ENCODE assay signal across 8 cellular contexts in genomic region chr22:40044870-40045834, GRCh38. TPM values are rescaled to one million over a fixed set of nuclear protein-coding genes. Genes with fewer than 3 reads are reported as not detected.
DNase-seq lines count a peak whose midpoint lies in the region; ATAC-seq and TF ChIP-seq lines count a peak whose summit lies in the region.

No MANE protein-coding gene starts in this region.

- no peaks in the 10 kb centered on the region for H3K9me3 ChIP-seq in Panc1 (ENCODE audit: control insufficient read depth, insufficient read depth, low read depth, low read length)
- no peaks in the 10 kb centered on the region for H3K9me3 ChIP-seq in thymus (ENCODE audit: control insufficient read depth)

- BruUV-seq in Panc1 (replicated peaks; lab: Mats Ljungman, UMichigan), result no TSS peak

- H3K36me3 ChIP-seq in Panc1 (ENCODE audit: control insufficient read depth, insufficient read depth, low read length) (no peaks in the 10 kb centered on the region), thymus (ENCODE audit: control insufficient read depth, insufficient read depth) (no peaks in the 10 kb centered on the region)

- H3K27me3 Mint-ChIP-seq in glutamatergic neuron (ENCODE audit: unreplicated experiment), result peaks cover 4% of the 10 kb centered on the region
- peaks cover 2% of the 10 kb centered on the region for H3K27me3 Mint-ChIP-seq in osteocyte (ENCODE audit: unreplicated experiment)

- H3K4me3 ChIP-seq in Panc1 (ENCODE audit: low read depth in 2 of 2, low read length in 2 of 2), result peak overlapping the region; percentile 64 to 86
- H3K4me3 ChIP-seq in thymus (ENCODE audit: low read length), result peak overlapping the region; percentile 94

- TF ChIP-seq CTCF in Panc1 (IDR thresholded peaks at IDR 0.05) (no peak), glutamatergic neuron (IDR thresholded peaks at IDR 0.05; ENCODE audit: partially characterized antibody, unreplicated experiment) (no peak), osteocyte (IDR thresholded peaks at IDR 0.05) (no peak)

- 1% methylated on average over 138 of the region's 138 CpGs for WGBS in thymus

- CTCF ChIA-PET in Panc1 (lab: Charles Lee), result no interaction called here

- peaks cover 12% of the 10 kb centered on the region for H3K9me3 Mint-ChIP-seq in glutamatergic neuron (ENCODE audit: unreplicated experiment)
- H3K9me3 Mint-ChIP-seq in osteocyte (ENCODE audit: unreplicated experiment), result no peaks in the 10 kb centered on the region

- intact Hi-C loops in Panc1 (cut with micrococcal nuclease; ENCODE audit: unreplicated experiment), result loop anchor here (5.0 kb wide), 1 partner anchor 302 kb away; the partner anchor contains the start of gene ADSL

- peaks cover 2% of the 10 kb centered on the region for H3K4me1 Mint-ChIP-seq in glutamatergic neuron (ENCODE audit: low read depth, unreplicated experiment)
- peaks cover 32% of the 10 kb centered on the region for H3K4me1 Mint-ChIP-seq in osteocyte (ENCODE audit: unreplicated experiment)

- in situ Hi-C loops in Panc1 (cut with HindIII; ENCODE audit: low pct_unique_long_range_greater_than_20kb, low sequenced_read_pairs), result no loop called here

- H3K27ac Mint-ChIP-seq in glutamatergic neuron (ENCODE audit: unreplicated experiment), result peak overlapping the region; percentile 97
- H3K27ac Mint-ChIP-seq in osteocyte (ENCODE audit: unreplicated experiment), result peak overlapping the region; percentile 100

- no peaks in the 10 kb centered on the region for H3K36me3 Mint-ChIP-seq in glutamatergic neuron (ENCODE audit: unreplicated experiment)
- H3K36me3 Mint-ChIP-seq in osteocyte (ENCODE audit: unreplicated experiment), result no peaks in the 10 kb centered on the region

- peak overlapping the region; percentile 95 for H3K4me3 Mint-ChIP-seq in glutamatergic neuron (ENCODE audit: unreplicated experiment)
- H3K4me3 Mint-ChIP-seq in osteocyte (ENCODE audit: unreplicated experiment), result peak overlapping the region; percentile 94

- H3K4me1 ChIP-seq in Panc1 (ENCODE audit: control insufficient read depth, insufficient read depth, low read length) (peaks cover 9% of the 10 kb centered on the region), thymus (ENCODE audit: control insufficient read depth, insufficient read depth, low read length) (peaks cover 23% of the 10 kb centered on the region)

- H3K27me3 ChIP-seq in Panc1 (ENCODE audit: control insufficient read depth, insufficient read depth, low read length), result no peaks in the 10 kb centered on the region
- no peaks in the 10 kb centered on the region for H3K27me3 ChIP-seq in thymus (ENCODE audit: control insufficient read depth, insufficient read depth)

- DNase-seq in NCI-H748 (lab: John Stamatoyannopoulos, UW; ENCODE audit: unreplicated experiment) (peak; percentile 61), NCI-H748 treated with DMSO at 0.1 percent for 48 hours (lab: John Stamatoyannopoulos, UW) (no peak), Panc1 (ENCODE audit: low read depth, low spot score) (no peak), glutamatergic neuron (peak; percentile 62), osteocyte (ENCODE audit: extremely low spot score, unreplicated experiment) (peak; percentile 85)
- peak; percentile 91 for DNase-seq in activated effector memory CD4-positive, alpha-beta T cell treated with anti-CD3 and anti-CD28 coated beads, Interleukin-2, amount 50 U/mL, for 16 hours

- POLR2A ChIA-PET in Panc1 (lab: Charles Lee), result interaction anchor here (1.4 kb wide), 1 partner anchor 132 kb away, joined by 9 read pairs; the partner anchor contains the start of gene TNRC6B

- H3K27ac ChIP-seq in Panc1 (ENCODE audit: low read length), result peak overlapping the region; percentile 88
- peak overlapping the region; percentile 97 for H3K27ac ChIP-seq in thymus (ENCODE audit: low read depth)

- peak; percentile 23 for ATAC-seq in HG02973 (IDR thresholded peaks at IDR 0.05; ENCODE audit: unreplicated experiment)
- ATAC-seq in Panc1, result peak; percentile 54

RNA-seq across cellular contexts. Expression of gene FAM83F, which starts 50.4 kb away (rescaled TPM):
- 0.05 TPM for total RNA-seq in Panc1 (2021; ENCODE audit: unreplicated experiment)
- not detected for polyA plus RNA-seq in Panc1 (2012; ENCODE audit: insufficient read length)
- 1.1 TPM for total RNA-seq in glutamatergic neuron (ENCODE audit: unreplicated experiment)
- not detected in 2 replicates for total RNA-seq in osteocyte
- 2.0 TPM for polyA plus RNA-seq in thymus

Comparison
In these comparisons a context has a peak if more than half of its experiments do, and no peak if none do; other contexts are left out.
1. DNase-seq: peak in NCI-H748 (single experiment), activated effector memory CD4-positive, alpha-beta T cell treated with anti-CD3 and anti-CD28 coated beads, Interleukin-2, amount 50 U/mL, for 16 hours (single experiment), glutamatergic neuron (single experiment) and osteocyte (single experiment); none in NCI-H748 treated with DMSO at 0.1 percent for 48 hours (single experiment) and Panc1 (single experiment).